ENCODE assay signal across 12 cellular contexts in the genomic region with DNA sequence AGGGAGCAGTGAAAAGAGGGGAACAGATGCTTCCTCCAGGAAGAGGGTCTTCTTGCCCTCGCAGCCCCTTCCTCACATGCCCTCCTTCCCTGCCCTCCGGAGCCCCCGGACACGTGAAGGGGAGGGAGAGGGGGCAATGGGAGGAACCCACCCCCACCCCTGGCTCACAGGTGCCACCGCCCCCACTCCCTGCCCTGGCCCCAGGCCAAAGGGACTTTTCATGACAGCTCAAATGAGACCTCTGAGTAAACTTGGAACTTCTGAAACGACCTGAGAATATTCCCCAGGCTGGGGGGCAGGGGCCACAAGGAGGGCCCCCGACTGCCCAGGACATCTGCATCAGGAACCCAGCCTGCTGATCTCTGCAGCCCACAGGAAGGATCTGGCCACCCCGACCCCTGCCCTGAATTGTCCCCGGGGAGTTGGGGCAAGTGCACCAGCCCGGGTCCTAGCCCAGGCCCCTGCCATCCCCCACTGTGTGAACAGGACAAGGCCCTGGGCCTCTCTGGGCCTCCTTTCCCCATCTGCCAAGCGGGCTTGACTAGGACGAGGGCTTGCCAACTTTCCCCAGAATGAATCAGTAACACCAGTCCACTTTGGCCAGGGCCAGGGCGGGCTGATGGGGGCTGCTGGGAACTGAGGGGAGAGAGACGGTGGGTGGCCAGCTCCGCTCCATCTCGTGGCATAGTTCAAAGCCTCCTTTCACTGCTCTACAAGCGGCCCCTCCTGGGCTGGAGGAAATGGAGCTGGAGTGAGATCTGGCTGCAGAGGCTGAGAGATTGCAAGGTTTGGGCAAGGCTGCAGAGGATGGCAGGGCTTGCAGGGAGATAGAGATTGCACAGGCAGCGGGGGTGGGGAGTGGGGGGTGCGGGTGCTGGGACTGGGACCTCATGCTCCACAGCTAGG. TPM values are rescaled to one million over a fixed set of nuclear protein-coding genes. Genes with fewer than 3 reads are reported as not detected.
A peak's percentile ranks its signal among the peaks of the same experiment; 100 is the strongest.
DNase-seq lines count a peak whose midpoint lies in the region; FAIRE-seq and TF ChIP-seq lines count a peak whose summit lies in the region.
"Had no signal": no experiment of that assay in that cellular context is flagged by ENCODE, and none has a peak within 500 bp of the region (broad histone marks: within the 10 kb centered on the region; RNA-seq: fewer than 3 reads in every experiment).

No MANE protein-coding gene starts in this region.

- H3K4me1 Mint-ChIP-seq in T-helper 2 cell treated with Interferon-gamma antibody and Interleukin-4, amounts not matched to agents 5 μg/mL and 100 μg/mL, for 36 hours (ENCODE audit: low read depth), result peaks cover 68% of the 10 kb centered on the region
- H3K4me1 Mint-ChIP-seq in activated naive CD8-positive, alpha-beta T cell (ENCODE audit: low read depth), result peaks cover 62% of the 10 kb centered on the region
- H3K4me1 Mint-ChIP-seq in CD14-positive monocyte, result peaks cover 59% of the 10 kb centered on the region
- no peaks in the 10 kb centered on the region for H3K4me1 Mint-ChIP-seq in endothelial cell (ENCODE audit: unreplicated experiment)

- peak overlapping the region; percentile 77 for H3K4me3 Mint-ChIP-seq in T-helper 2 cell treated with Interferon-gamma antibody and Interleukin-4, amounts not matched to agents 5 μg/mL and 100 μg/mL, for 36 hours
- peak overlapping the region; percentile 98 for H3K4me3 Mint-ChIP-seq in activated naive CD8-positive, alpha-beta T cell
- H3K4me3 Mint-ChIP-seq in CD14-positive monocyte (no peak overlapping the region), endothelial cell (ENCODE audit: unreplicated experiment) (no peak overlapping the region)

- H3K27ac Mint-ChIP-seq in T-helper 2 cell treated with Interferon-gamma antibody and Interleukin-4, amounts not matched to agents 5 μg/mL and 100 μg/mL, for 36 hours, result peak overlapping the region; percentile 87
- H3K27ac Mint-ChIP-seq in activated naive CD8-positive, alpha-beta T cell, result peak overlapping the region; percentile 99
- no peak overlapping the region for H3K27ac Mint-ChIP-seq in CD14-positive monocyte
- H3K27ac Mint-ChIP-seq in endothelial cell (ENCODE audit: unreplicated experiment), result no peak overlapping the region

- peaks cover 4% of the 10 kb centered on the region for H3K9me3 Mint-ChIP-seq in T-helper 2 cell treated with Interferon-gamma antibody and Interleukin-4, amounts not matched to agents 5 μg/mL and 100 μg/mL, for 36 hours
- H3K9me3 Mint-ChIP-seq in activated naive CD8-positive, alpha-beta T cell (ENCODE audit: low read depth), result no peaks in the 10 kb centered on the region
- H3K9me3 Mint-ChIP-seq in CD14-positive monocyte, result peaks cover 0 to 6% (median 0%) of the 10 kb centered on the region in 7 donors
- no peaks in the 10 kb centered on the region for H3K9me3 Mint-ChIP-seq in endothelial cell (ENCODE audit: unreplicated experiment)

- no peak for FAIRE-seq in D721Med (lab: Jason Lieb, UNC)
- FAIRE-seq: small intestine had no signal

- intact Hi-C loops in CD14-positive monocyte (cut with micrococcal nuclease), result loop anchor here in 1 of 2 donors (10.0 kb wide), 1 partner anchor 81 kb away; no protein-coding TSS in a partner anchor

- peaks cover 40% of the 10 kb centered on the region for H3K36me3 Mint-ChIP-seq in T-helper 2 cell treated with Interferon-gamma antibody and Interleukin-4, amounts not matched to agents 5 μg/mL and 100 μg/mL, for 36 hours (ENCODE audit: low read depth)
- peaks cover 29% of the 10 kb centered on the region for H3K36me3 Mint-ChIP-seq in activated naive CD8-positive, alpha-beta T cell
- peaks cover 2 to 11% of the 10 kb centered on the region in 2 donors for H3K36me3 Mint-ChIP-seq in CD14-positive monocyte
- no peaks in the 10 kb centered on the region for H3K36me3 Mint-ChIP-seq in endothelial cell (ENCODE audit: low read depth, unreplicated experiment)
- H3K36me3 Mint-ChIP-seq: IgD-negative memory B cell had no signal

- H3K36me3 ChIP-seq in GM06990 (ENCODE audit: control insufficient read depth, insufficient read depth, low read length), result peaks cover 12% of the 10 kb centered on the region

- no peak for TF ChIP-seq CTCF in GM06990 (IDR thresholded peaks at IDR 0.05; ENCODE audit: insufficient read depth, low read length, poor library complexity, severe bottlenecking)
- no peak for TF ChIP-seq CTCF in D721Med (IDR thresholded peaks at IDR 0.05; ENCODE audit: insufficient read depth, missing control alignments)
- no peak for TF ChIP-seq CTCF in CD14-positive monocyte (IDR thresholded peaks at IDR 0.05)
- no peak for TF ChIP-seq CTCF in endothelial cell (IDR thresholded peaks at IDR 0.05; ENCODE audit: unreplicated experiment)

- no peaks in the 10 kb centered on the region for H3K27me3 ChIP-seq in GM06990 (replicated peaks; ENCODE audit: control insufficient read depth, insufficient read depth, low read length)

- peak overlapping the region; percentile 87 for H3K4me3 ChIP-seq in GM06990 (replicated peaks; ENCODE audit: low read depth, low read length)
- H3K4me3 ChIP-seq: PC-9 had no signal

- DNase-seq in GM06990 (ENCODE audit: extremely low read depth, insufficient read length), result peak; percentile 82
- DNase-seq in T-helper 2 cell treated with Interferon-gamma antibody and Interleukin-4, amounts not matched to agents 5 μg/mL and 100 μg/mL, for 36 hours (ENCODE audit: low spot score), result peak; percentile 78
- peak; percentile 62 to 80 (median 68) for DNase-seq in stimulated activated CD4-positive, alpha-beta T cell treated with anti-CD3 and anti-CD28 coated beads, Interleukin-1b, Interleukin-23, amount 100 ng/mL, for 24 hours (ENCODE audit: low read depth in 4 of 4, low spot score in 1 of 4)
- DNase-seq in D721Med (ENCODE audit: insufficient read length, low spot score), result no peak
- DNase-seq in germinal center (ENCODE audit: low spot score), result no peak
- no peak for DNase-seq in CD14-positive monocyte (ENCODE audit: low spot score)
- no peak for DNase-seq in endothelial cell (ENCODE audit: low spot score)
- DNase-seq: DMS53, PC-9, small intestine had no signal

- no peaks in the 10 kb centered on the region for H3K27me3 Mint-ChIP-seq in T-helper 2 cell treated with Interferon-gamma antibody and Interleukin-4, amounts not matched to agents 5 μg/mL and 100 μg/mL, for 36 hours (ENCODE audit: low read depth)
- no peaks in the 10 kb centered on the region for H3K27me3 Mint-ChIP-seq in activated naive CD8-positive, alpha-beta T cell
- H3K27me3 Mint-ChIP-seq in CD14-positive monocyte (ENCODE audit: low read depth in 3 of 3) (peaks cover 4 to 14% (median 14%) of the 10 kb centered on the region in 3 donors), endothelial cell (ENCODE audit: unreplicated experiment) (peaks cover 2% of the 10 kb centered on the region)

RNA-seq across cellular contexts. Expression of gene IL21R, which starts 3.8 kb away (rescaled TPM):
- 1 to 10 TPM; 1.0 to 1.7 TPM for polyA plus RNA-seq in CD14-positive monocyte
- total RNA-seq in endothelial cell (ENCODE audit: unreplicated experiment), result not detected

Comparison
In these comparisons a context has a peak if more than half of its experiments do, and no peak if none do; other contexts are left out.
1. DNase-seq: peak in GM06990 (single experiment), T-helper 2 cell treated with Interferon-gamma antibody and Interleukin-4, amounts not matched to agents 5 μg/mL and 100 μg/mL, for 36 hours (single experiment) and stimulated activated CD4-positive, alpha-beta T cell treated with anti-CD3 and anti-CD28 coated beads, Interleukin-1b, Interleukin-23, amount 100 ng/mL, for 24 hours (4 of 4); none in D721Med (single experiment), germinal center (single experiment), CD14-positive monocyte (single experiment) and endothelial cell (single experiment).
2. H3K27ac Mint-ChIP-seq: peak in T-helper 2 cell treated with Interferon-gamma antibody and Interleukin-4, amounts not matched to agents 5 μg/mL and 100 μg/mL, for 36 hours (single experiment) and activated naive CD8-positive, alpha-beta T cell (single experiment); none in CD14-positive monocyte (0 of 7) and endothelial cell (single experiment).
3. H3K4me3 Mint-ChIP-seq: peak in T-helper 2 cell treated with Interferon-gamma antibody and Interleukin-4, amounts not matched to agents 5 μg/mL and 100 μg/mL, for 36 hours (single experiment) and activated naive CD8-positive, alpha-beta T cell (single experiment); none in CD14-positive monocyte (0 of 2) and endothelial cell (single experiment).